In the genomic region with DNA sequence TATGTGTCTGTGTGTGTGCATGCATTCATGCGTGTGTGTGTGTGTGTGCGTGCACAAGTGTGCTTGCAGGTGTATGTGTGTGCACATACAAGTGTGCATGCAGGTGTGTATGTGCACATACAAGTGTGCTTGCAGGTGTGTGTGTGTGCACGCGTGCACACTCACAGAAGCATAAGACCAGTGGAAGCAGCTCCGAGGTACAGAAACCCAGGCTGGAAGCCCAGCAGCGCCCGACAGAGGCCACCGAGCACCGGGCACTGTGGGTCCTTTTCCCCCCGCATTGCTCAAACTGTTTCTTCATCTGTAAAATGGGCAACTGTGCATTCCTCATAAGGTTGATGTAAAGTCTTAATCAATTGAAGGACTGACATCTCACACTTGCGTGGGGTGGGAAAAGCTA, we compare ENCODE assay signal across 25 cellular contexts.
A peak's percentile ranks its signal among the peaks of the same experiment; 100 is the strongest.
DNase-seq lines count a peak whose midpoint lies in the region; FAIRE-seq and TF ChIP-seq lines count a peak whose summit lies in the region.
"Had no signal": no experiment of that assay in that cellular context is flagged by ENCODE, and none has a peak within 500 bp of the region (broad histone marks: within the 10 kb centered on the region; RNA-seq: fewer than 3 reads in every experiment).

No MANE protein-coding gene starts in this region.

- H2BK12ac ChIP-seq in neuronal stem cell (ENCODE audit: low read length), result no peak overlapping the region

- H3K4me1 ChIP-seq in neuronal stem cell (ENCODE audit: control insufficient read depth in 2 of 2, insufficient read depth in 1 of 2, low read depth in 1 of 2, low read length in 2 of 2), result peaks cover 0 to 2% of the 10 kb centered on the region in 2 donors
- no peaks in the 10 kb centered on the region for H3K4me1 ChIP-seq in stomach
- no peaks in the 10 kb centered on the region for H3K4me1 ChIP-seq in effector memory CD4-positive, alpha-beta T cell (ENCODE audit: control insufficient read depth, insufficient read depth, low read length, poor library complexity, severe bottlenecking)
- H3K4me1 ChIP-seq: BE2C, HAP-1 had no signal

- H3K79me1 ChIP-seq in neuronal stem cell (ENCODE audit: low read depth, low read length), result no peaks in the 10 kb centered on the region

- H3K27me3 ChIP-seq in neuronal stem cell (ENCODE audit: control insufficient read depth in 3 of 3, insufficient read depth in 3 of 3, low read depth in 1 of 3, low read length in 3 of 3), result no peaks in the 10 kb centered on the region
- peaks cover 0 to 20% (median 0%) of the 10 kb centered on the region in 3 donors for H3K27me3 ChIP-seq in stomach
- no peaks in the 10 kb centered on the region for H3K27me3 ChIP-seq in effector memory CD4-positive, alpha-beta T cell (replicated peaks; ENCODE audit: control insufficient read depth, insufficient read depth, low read length, poor library complexity, severe bottlenecking)
- H3K27me3 ChIP-seq: BE2C had no signal

- H3K18ac ChIP-seq in neuronal stem cell (ENCODE audit: low read length), result peak overlapping the region; percentile 22

- H3K27ac ChIP-seq in neuronal stem cell (replicated peaks; ENCODE audit: low read length), result no peak overlapping the region
- no peak overlapping the region for H3K27ac ChIP-seq in stomach
- H3K27ac ChIP-seq in effector memory CD4-positive, alpha-beta T cell (ENCODE audit: insufficient read depth, low read length, poor library complexity, severe bottlenecking), result no peak overlapping the region
- H3K27ac ChIP-seq: 22Rv1; BLaER1 treated with 17β-estradiol and CSF1 and Interleukin-3, amounts not matched to agents 10 nM and 100 nM had no signal

- H4K8ac ChIP-seq in neuronal stem cell (ENCODE audit: low read depth, low read length), result no peak overlapping the region

- TF ChIP-seq EP300 in stomach (IDR thresholded peaks at IDR 0.05), result no peak

- intact Hi-C loops in stomach (cut with DNase I; ENCODE audit: low total_unique reads), result no loop called here

- H2AFZ ChIP-seq in neuronal stem cell (ENCODE audit: low read length), result no peak overlapping the region

- H3K4me2 ChIP-seq in neuronal stem cell (ENCODE audit: insufficient read depth, low read length, poor library complexity, severe bottlenecking), result no peak overlapping the region
- H3K4me2 ChIP-seq: BLaER1 treated with 17β-estradiol and CSF1 and Interleukin-3, amounts not matched to agents 10 nM and 100 nM had no signal

- H3K4ac ChIP-seq in neuronal stem cell (ENCODE audit: low read length), result no peak overlapping the region

- no peak overlapping the region for H2BK120ac ChIP-seq in neuronal stem cell (ENCODE audit: low read depth, low read length)

- no peak overlapping the region for H4K91ac ChIP-seq in neuronal stem cell (ENCODE audit: low read depth, low read length, poor library complexity)

- DNase-seq in activated CD8-positive, alpha-beta memory T cell treated with anti-CD3 and anti-CD28 coated beads, Interleukin-2, amount 50 U/mL, for 48 hours, result peak; percentile 6
- DNase-seq in activated CD8-positive, alpha-beta memory T cell treated with anti-CD3 and anti-CD28 coated beads for 24 hours, result no peak
- DNase-seq in neuronal stem cell (ENCODE audit: low spot score) (no peak), stomach (peak; percentile 11), frontal cortex (ENCODE audit: low spot score in 2 of 2) (no peak)
- DNase-seq in effector memory CD4-positive, alpha-beta T cell, result no peak
- DNase-seq: ACHN; AML-193; BE2C; CD4-positive, alpha-beta T cell; CD8-positive, alpha-beta memory T cell; DMS 273 treated with DMSO at 0.1 percent for 48 hours; DMS79; EL; GDM1; GOT3; HFFc6 had no signal

- H3K9me3 ChIP-seq in neuronal stem cell (replicated peaks in 1 of 2; ENCODE audit: control insufficient read depth in 2 of 2, insufficient read depth in 1 of 2, low read depth in 1 of 2, low read length in 2 of 2) (no peaks in the 10 kb centered on the region), stomach (no peaks in the 10 kb centered on the region)
- H3K9me3 ChIP-seq in effector memory CD4-positive, alpha-beta T cell (ENCODE audit: control insufficient read depth, low read length), result no peaks in the 10 kb centered on the region
- H3K9me3 ChIP-seq: BE2C; BLaER1 treated with 17β-estradiol and CSF1 and Interleukin-3, amounts not matched to agents 10 nM and 100 nM; HAP-1 had no signal

- H3K4me3 ChIP-seq in neuronal stem cell (ENCODE audit: low read length in 2 of 2) (no peak overlapping the region), stomach (no peak overlapping the region)
- H3K4me3 ChIP-seq in effector memory CD4-positive, alpha-beta T cell (ENCODE audit: insufficient read depth, low read depth, low read length, poor library complexity, severe bottlenecking), result no peak overlapping the region
- H3K4me3 ChIP-seq: BLaER1 treated with 17β-estradiol and CSF1 and Interleukin-3, amounts not matched to agents 10 nM and 100 nM; GM12878; HAP-1 had no signal

- TF ChIP-seq CTCF in stomach (IDR thresholded peaks at IDR 0.05), result no peak

- H2BK5ac ChIP-seq in neuronal stem cell (ENCODE audit: low read length), result no peak overlapping the region

- WGBS in neuronal stem cell (ENCODE audit: extremely low coverage in 2 of 2, insufficient read length in 2 of 2, insufficient replicate concordance in 1 of 2), 2 donors, result no CpG with 5 or more reads among the region's 11 CpGs
- 79 to 96% (median 88%) methylated on average over 11 of the region's 11 CpGs for WGBS in stomach, 5 donors

- no peak overlapping the region for H3K23ac ChIP-seq in neuronal stem cell (ENCODE audit: low read depth, low read length, poor library complexity)

- no peak for FAIRE-seq in frontal cortex (lab: Jason Lieb, UNC)
- FAIRE-seq: A204.1, D721Med, GM12878, GM19239, H54 had no signal

- no peak overlapping the region for H2BK15ac ChIP-seq in neuronal stem cell (ENCODE audit: low read length)

- H3K36me3 ChIP-seq in neuronal stem cell (replicated peaks in 1 of 2; ENCODE audit: control insufficient read depth in 2 of 2, insufficient read depth in 2 of 2, low read length in 2 of 2), result no peaks in the 10 kb centered on the region
- no peaks in the 10 kb centered on the region for H3K36me3 ChIP-seq in stomach
- H3K36me3 ChIP-seq in effector memory CD4-positive, alpha-beta T cell (ENCODE audit: control insufficient read depth, insufficient read depth, low read length), result no peaks in the 10 kb centered on the region
- H3K36me3 ChIP-seq: BE2C; BLaER1 treated with 17β-estradiol and CSF1 and Interleukin-3, amounts not matched to agents 10 nM and 100 nM; HAP-1 had no signal

- no peak for TF ChIP-seq POLR2A in stomach (IDR thresholded peaks at IDR 0.05)

- no peak overlapping the region for H3K14ac ChIP-seq in neuronal stem cell (ENCODE audit: low read length)

- no peak overlapping the region for H3K9ac ChIP-seq in neuronal stem cell (ENCODE audit: low read depth, low read length, poor library complexity)
- H3K9ac ChIP-seq: BLaER1 treated with 17β-estradiol and CSF1 and Interleukin-3, amounts not matched to agents 10 nM and 100 nM had no signal

- no peak overlapping the region for H2AK5ac ChIP-seq in neuronal stem cell (ENCODE audit: low read depth, low read length)

Comparison
In these comparisons a context has a peak if more than half of its experiments do, and no peak if none do; other contexts are left out.
1. DNase-seq: peak in activated CD8-positive, alpha-beta memory T cell treated with anti-CD3 and anti-CD28 coated beads, Interleukin-2, amount 50 U/mL, for 48 hours (single experiment) and stomach (single experiment); none in activated CD8-positive, alpha-beta memory T cell treated with anti-CD3 and anti-CD28 coated beads for 24 hours (single experiment), neuronal stem cell (single experiment), frontal cortex (0 of 2) and effector memory CD4-positive, alpha-beta T cell (0 of 3).